Comparison of ENCODE assay signal across 14 cellular contexts in the genomic region with DNA sequence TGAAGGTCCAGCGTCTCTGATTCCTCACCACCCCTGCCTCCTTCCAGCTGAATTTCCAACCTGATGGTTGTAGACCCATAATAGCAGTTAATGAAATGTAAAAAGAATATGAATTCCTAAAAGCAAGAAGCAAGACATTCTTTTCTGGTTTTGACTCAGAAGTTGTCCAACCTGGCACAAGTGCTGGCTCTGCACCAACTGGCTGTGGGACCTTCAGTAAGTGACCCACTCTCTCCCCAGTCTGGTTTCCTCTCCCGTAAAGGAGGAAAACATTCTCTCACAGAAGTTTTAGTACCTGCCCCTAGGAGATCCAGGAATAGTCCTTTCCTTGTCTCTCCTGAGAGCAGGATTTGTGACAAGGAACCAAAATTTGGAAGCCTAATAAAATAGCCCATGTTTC.
A peak's percentile ranks its signal among the peaks of the same experiment; 100 is the strongest.
DNase-seq lines count a peak whose midpoint lies in the region; ATAC-seq, FAIRE-seq and TF ChIP-seq lines count a peak whose summit lies in the region.
"Had no signal": no experiment of that assay in that cellular context is flagged by ENCODE, and none has a peak within 500 bp of the region (broad histone marks: within the 10 kb centered on the region; RNA-seq: fewer than 3 reads in every experiment).

No MANE protein-coding gene starts in this region.

- H3K27me3 ChIP-seq in IMR-90 (ENCODE audit: control insufficient read depth, insufficient read depth, low read length) (no peaks in the 10 kb centered on the region), astrocyte (ENCODE audit: insufficient read depth, low read length) (no peaks in the 10 kb centered on the region), foreskin keratinocyte (no peaks in the 10 kb centered on the region), thyroid gland (no peaks in the 10 kb centered on the region)

- no peak overlapping the region for H2BK20ac ChIP-seq in IMR-90 (ENCODE audit: low read depth, low read length)

- peaks cover 16% of the 10 kb centered on the region for H3K4me1 Mint-ChIP-seq in astrocyte (ENCODE audit: low read depth, unreplicated experiment)
- H3K4me1 Mint-ChIP-seq: activated T-helper 17 cell treated with anti-CD3 and anti-CD28 coated beads, Interleukin-2, amount 50 U/mL, for 72 hours; natural killer cell had no signal

- H3K4me3 Mint-ChIP-seq in astrocyte (ENCODE audit: unreplicated experiment) = no peak overlapping the region
- H3K4me3 Mint-ChIP-seq: activated T-helper 17 cell treated with anti-CD3 and anti-CD28 coated beads, Interleukin-2, amount 50 U/mL, for 72 hours; natural killer cell; T-helper 1 cell treated with Interleukin-12 subunit alpha and Interleukin-12 subunit beta and Interleukin-4 antibody, amounts not matched to agents 30 μg/mL and 1 μg/mL, for 36 hours had no signal

- H3K36me3 ChIP-seq in IMR-90 (ENCODE audit: control insufficient read depth, insufficient read depth, low read length) (no peaks in the 10 kb centered on the region), astrocyte (ENCODE audit: insufficient read depth, low read length) (no peaks in the 10 kb centered on the region), thyroid gland (no peaks in the 10 kb centered on the region)

- H3K4me1 ChIP-seq in IMR-90 (ENCODE audit: control insufficient read depth, insufficient read depth, low read length) (no peaks in the 10 kb centered on the region), astrocyte (ENCODE audit: insufficient read depth, low read length) (no peaks in the 10 kb centered on the region), foreskin keratinocyte (peaks cover 9% of the 10 kb centered on the region), thyroid gland (no peaks in the 10 kb centered on the region)

- no peak overlapping the region for H3K14ac ChIP-seq in IMR-90 (replicated peaks; ENCODE audit: low read depth, low read length)

- H3K27ac ChIP-seq in IMR-90 (ENCODE audit: insufficient read depth, low read length) (no peak overlapping the region), astrocyte (ENCODE audit: low read depth, low read length) (peak overlapping the region; percentile 40), foreskin keratinocyte (no peak overlapping the region), thyroid gland (no peak overlapping the region)

- no CpG with 5 or more reads among the region's 2 CpGs for WGBS in IMR-90 (ENCODE audit: extremely low coverage in 2 of 2, insufficient read length in 1 of 2), 2 experiments
- 75 to 80% methylated on average over 2 of the region's 2 CpGs for WGBS in thyroid gland, 2 donors

- no peak overlapping the region for H3K23ac ChIP-seq in IMR-90 (ENCODE audit: low read depth, low read length)

- no peak for FAIRE-seq in astrocyte (lab: Jason Lieb, UNC)
- FAIRE-seq: small intestine had no signal

- in situ Hi-C loops in IMR-90 (cut with MboI; ENCODE audit: low sequenced_read_pairs) = no loop called here

- no peak overlapping the region for H3K4ac ChIP-seq in IMR-90 (ENCODE audit: low read depth, low read length)

- no peak overlapping the region for H4K91ac ChIP-seq in IMR-90 (ENCODE audit: insufficient read depth, low read depth, low read length)

- H4K8ac ChIP-seq in IMR-90 (ENCODE audit: low read depth in 2 of 2, low read length in 2 of 2) = no peak overlapping the region

- no peak overlapping the region for H4K5ac ChIP-seq in IMR-90 (ENCODE audit: low read depth, low read length)

- dilution Hi-C loops in IMR-90 (cut with HindIII; ENCODE audit: low sequenced_read_pairs, unreplicated experiment) = no loop called here

- H3K18ac ChIP-seq in IMR-90 (ENCODE audit: low read depth, low read length) = no peak overlapping the region

- TF ChIP-seq POLR2A in IMR-90 (IDR thresholded peaks at IDR 0.05; ENCODE audit: low read depth, low read length) (no peak), thyroid gland (IDR thresholded peaks at IDR 0.05) (no peak)

- peak overlapping the region; percentile 85 for H3K27ac Mint-ChIP-seq in astrocyte (ENCODE audit: unreplicated experiment)
- H3K27ac Mint-ChIP-seq: activated T-helper 17 cell treated with anti-CD3 and anti-CD28 coated beads, Interleukin-2, amount 50 U/mL, for 72 hours; natural killer cell; T-helper 1 cell treated with Interleukin-12 subunit alpha and Interleukin-12 subunit beta and Interleukin-4 antibody, amounts not matched to agents 30 μg/mL and 1 μg/mL, for 36 hours had no signal

- H3K56ac ChIP-seq in IMR-90 (ENCODE audit: extremely low read depth, insufficient read depth, low read length) = no peak overlapping the region

- H3K4me3 ChIP-seq in IMR-90 (ENCODE audit: insufficient read depth, low read depth, low read length) (no peak overlapping the region), astrocyte (ENCODE audit: insufficient read depth, low read depth, low read length) (no peak overlapping the region), thyroid gland (replicated peaks in 1 of 3) (no peak overlapping the region)

- H3K9me3 ChIP-seq in IMR-90 (ENCODE audit: control insufficient read depth, insufficient read depth, low read length) = no peaks in the 10 kb centered on the region
- H3K9me3 ChIP-seq in astrocyte (ENCODE audit: insufficient read depth, low read depth, low read length) = no peaks in the 10 kb centered on the region
- no peaks in the 10 kb centered on the region for H3K9me3 ChIP-seq in thyroid gland

- BruUV-seq in IMR-90 (replicated peaks; lab: Mats Ljungman, UMichigan) = no TSS peak

- H3K79me1 ChIP-seq in IMR-90 (ENCODE audit: low read depth in 1 of 2, low read length in 2 of 2) = no peaks in the 10 kb centered on the region

- H3K9me1 ChIP-seq in IMR-90 (ENCODE audit: insufficient read depth, low read length) = no peaks in the 10 kb centered on the region

- H3K36me3 Mint-ChIP-seq in astrocyte (ENCODE audit: low read depth, unreplicated experiment) = peaks cover 11% of the 10 kb centered on the region
- H3K36me3 Mint-ChIP-seq: natural killer cell had no signal

- POLR2A ChIA-PET in IMR-90 (lab: Charles Lee; ENCODE audit: unreplicated experiment) = no interaction called here

- H2AFZ ChIP-seq in IMR-90 (replicated peaks; ENCODE audit: low read length, poor library complexity) (no peak overlapping the region), astrocyte (ENCODE audit: low read depth, low read length) (no peak overlapping the region)

- no peak overlapping the region for H2AK9ac ChIP-seq in IMR-90 (replicated peaks; ENCODE audit: low read depth, low read length, poor library complexity)

- no peak overlapping the region for H2BK5ac ChIP-seq in IMR-90 (ENCODE audit: low read depth, low read length, poor library complexity, severe bottlenecking)

- H3K27me3 Mint-ChIP-seq in astrocyte (ENCODE audit: low read depth, unreplicated experiment) = peaks cover 6% of the 10 kb centered on the region

- no peaks in the 10 kb centered on the region for H3K9me3 Mint-ChIP-seq in astrocyte (ENCODE audit: unreplicated experiment)
- H3K9me3 Mint-ChIP-seq: activated T-helper 17 cell treated with anti-CD3 and anti-CD28 coated beads, Interleukin-2, amount 50 U/mL, for 72 hours; natural killer cell; T-helper 1 cell treated with Interleukin-12 subunit alpha and Interleukin-12 subunit beta and Interleukin-4 antibody, amounts not matched to agents 30 μg/mL and 1 μg/mL, for 36 hours had no signal

- H3K4me2 ChIP-seq in IMR-90 (ENCODE audit: low read depth, low read length) = no peak overlapping the region
- H3K4me2 ChIP-seq in astrocyte (ENCODE audit: low read length) = peak overlapping the region; percentile 6

- H2AK5ac ChIP-seq in IMR-90 (ENCODE audit: low read depth, low read length) = no peak overlapping the region

- no peaks in the 10 kb centered on the region for H3K79me2 ChIP-seq in astrocyte (ENCODE audit: insufficient read depth, low read length)

- H2BK15ac ChIP-seq in IMR-90 (ENCODE audit: low read depth, low read length) = no peak overlapping the region

- ATAC-seq in IMR-90 (ENCODE audit: low read depth) (no peak), foreskin keratinocyte (peak; percentile 91), GM21526 (IDR thresholded peaks at IDR 0.05; ENCODE audit: low FRiP score, unreplicated experiment) (no peak)
- ATAC-seq: activated T-helper 17 cell treated with anti-CD3 and anti-CD28 coated beads, Interleukin-2, amount 50 U/mL, for 72 hours; natural killer cell had no signal

- no peak for TF ChIP-seq RAD21 in IMR-90 (IDR thresholded peaks at IDR 0.05; ENCODE audit: low read length)

- CTCF ChIA-PET in IMR-90 (lab: Yijun Ruan, JAX) = interaction anchor here (0.6 kb wide), 1 partner anchor 420 kb away, joined by 3 read pairs; no protein-coding TSS in a partner anchor

- no peak for TF ChIP-seq CTCF in IMR-90 (conservative IDR thresholded peaks at IDR 0.05; ENCODE audit: low read depth, low read length)
- TF ChIP-seq CTCF in astrocyte (IDR thresholded peaks at IDR 0.05; ENCODE audit: insufficient read depth, low read depth, low read length) = no peak
- no peak for TF ChIP-seq CTCF in foreskin keratinocyte (conservative IDR thresholded peaks at IDR 0.05)
- no peak for TF ChIP-seq CTCF in thyroid gland (IDR thresholded peaks at IDR 0.05)

- H4K20me1 ChIP-seq in IMR-90 (ENCODE audit: insufficient read depth, low read length) = no peaks in the 10 kb centered on the region
- no peaks in the 10 kb centered on the region for H4K20me1 ChIP-seq in astrocyte (ENCODE audit: insufficient read depth, low read length)

- no peak overlapping the region for H3K9ac ChIP-seq in IMR-90 (ENCODE audit: low read depth, low read length)
- no peak overlapping the region for H3K9ac ChIP-seq in astrocyte (ENCODE audit: low read length)

- intact Hi-C loops in IMR-90 (cut with micrococcal nuclease) (no loop called here), thyroid gland (cut with DNase I) (no loop called here)

- DNase-seq in IMR-90 (peak; percentile 15), astrocyte (ENCODE audit: low read depth) (peak; percentile 78), foreskin keratinocyte (peak in 1 of 2 donors; percentile 73), thyroid gland (peak; percentile 39 to 70), NCI-H128 (lab: John Stamatoyannopoulos, UW; ENCODE audit: unreplicated experiment) (no peak), NCI-H2196 treated with DMSO at 0.1 percent for 48 hours (lab: John Stamatoyannopoulos, UW; ENCODE audit: unreplicated experiment) (no peak)
- DNase-seq: activated CD4-positive, alpha-beta T cell treated with anti-CD3 and anti-CD28 coated beads, Interleukin-2, amount 50 U/mL, for 4 hours; caudate nucleus; Kasumi-1; natural killer cell; small intestine had no signal

- no peak overlapping the region for H2BK120ac ChIP-seq in IMR-90 (ENCODE audit: low read depth, low read length)

TF ChIP-seq in IMR-90, 13 proteins besides CTCF, POLR2A, EP300 and RAD21 (continues in another document):
- TF ChIP-seq, protein P1, sequence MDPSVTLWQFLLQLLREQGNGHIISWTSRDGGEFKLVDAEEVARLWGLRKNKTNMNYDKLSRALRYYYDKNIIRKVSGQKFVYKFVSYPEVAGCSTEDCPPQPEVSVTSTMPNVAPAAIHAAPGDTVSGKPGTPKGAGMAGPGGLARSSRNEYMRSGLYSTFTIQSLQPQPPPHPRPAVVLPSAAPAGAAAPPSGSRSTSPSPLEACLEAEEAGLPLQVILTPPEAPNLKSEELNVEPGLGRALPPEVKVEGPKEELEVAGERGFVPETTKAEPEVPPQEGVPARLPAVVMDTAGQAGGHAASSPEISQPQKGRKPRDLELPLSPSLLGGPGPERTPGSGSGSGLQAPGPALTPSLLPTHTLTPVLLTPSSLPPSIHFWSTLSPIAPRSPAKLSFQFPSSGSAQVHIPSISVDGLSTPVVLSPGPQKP (IDR thresholded peaks at IDR 0.05; ENCODE audit: borderline replicate concordance, low read depth, low read length) = no peak
- TF ChIP-seq MAZ (IDR thresholded peaks at IDR 0.05; ENCODE audit: borderline replicate concordance, low read depth, low read length) = no peak
- no peak for TF ChIP-seq NFE2L2 (IDR thresholded peaks at IDR 0.05; ENCODE audit: low read depth, low read length)

Comparison
In these comparisons a context has a peak if more than half of its experiments do, and no peak if none do; other contexts are left out.
1. DNase-seq: peak in IMR-90 (single experiment), astrocyte (single experiment) and thyroid gland (2 of 2); none in NCI-H128 (single experiment) and NCI-H2196 treated with DMSO at 0.1 percent for 48 hours (single experiment).